27 cellular contexts compared by ENCODE assay signal in genomic region chr13:22403144-22403543, GRCh38.
"Had no signal": no experiment of that assay in that cellular context is flagged by ENCODE, and none has a peak within 500 bp of the region (broad histone marks: within the 10 kb centered on the region; RNA-seq: fewer than 3 reads in every experiment).

No MANE protein-coding gene starts in this region.

- H3K27ac Mint-ChIP-seq: naive thymus-derived CD4-positive, alpha-beta T cell; natural killer cell; nephron; progenitor cell of endocrine pancreas; stimulated activated effector memory CD8-positive, alpha-beta T cell treated with anti-CD3 and anti-CD28 coated beads, Interleukin-12 subunit alpha, Interleukin-12 subunit beta, amount 100 ng/mL, for 72 hours; stimulated activated naive B cell treated with anti-CD40 and anti-IgM and Interleukin-4, amounts not matched to agents 10 μg/mL and 1 μg/mL and 100 μg/mL, for 72 hours; stimulated activated naive CD8-positive, alpha-beta T cell treated with anti-CD3 and anti-CD28 coated beads, Interleukin-15, Interleukin-2, amounts not matched to agents 100 ng/mL and 50 ng/mL, for 24 hours; type B pancreatic cell had no signal

- H3K4me1 ChIP-seq: parathyroid adenoma, psoas muscle, stomach, thyroid gland, tibial nerve, upper lobe of right lung, uterus had no signal

- H2AFZ ChIP-seq: neural progenitor cell, parathyroid adenoma had no signal

- H3K27me3 ChIP-seq: neural progenitor cell, ovary, stomach, thyroid gland, tibial nerve, upper lobe of right lung, uterus had no signal

- H3K9me3 Mint-ChIP-seq: stimulated activated effector memory CD8-positive, alpha-beta T cell treated with anti-CD3 and anti-CD28 coated beads, Interleukin-12 subunit alpha, Interleukin-12 subunit beta, amount 100 ng/mL, for 72 hours; stimulated activated naive B cell treated with anti-CD40 and anti-IgM and Interleukin-4, amounts not matched to agents 10 μg/mL and 1 μg/mL and 100 μg/mL, for 72 hours; stimulated activated naive CD8-positive, alpha-beta T cell treated with anti-CD3 and anti-CD28 coated beads, Interleukin-15, Interleukin-2, amounts not matched to agents 100 ng/mL and 50 ng/mL, for 24 hours had no signal

- H3K9me3 ChIP-seq: ovary, psoas muscle, stomach, thoracic aorta, thyroid gland, tibial nerve, upper lobe of right lung, uterus had no signal

- H3K27me3 Mint-ChIP-seq: progenitor cell of endocrine pancreas; stimulated activated naive B cell treated with anti-CD40 and anti-IgM and Interleukin-4, amounts not matched to agents 10 μg/mL and 1 μg/mL and 100 μg/mL, for 72 hours; type B pancreatic cell had no signal

- H3K4me3 Mint-ChIP-seq: naive thymus-derived CD4-positive, alpha-beta T cell; natural killer cell; nephron; neural progenitor cell; stimulated activated effector memory CD8-positive, alpha-beta T cell treated with anti-CD3 and anti-CD28 coated beads, Interleukin-12 subunit alpha, Interleukin-12 subunit beta, amount 100 ng/mL, for 72 hours; stimulated activated naive B cell treated with anti-CD40 and anti-IgM and Interleukin-4, amounts not matched to agents 10 μg/mL and 1 μg/mL and 100 μg/mL, for 72 hours; stimulated activated naive CD8-positive, alpha-beta T cell treated with anti-CD3 and anti-CD28 coated beads, Interleukin-15, Interleukin-2, amounts not matched to agents 100 ng/mL and 50 ng/mL, for 24 hours; type B pancreatic cell had no signal

- H3K27ac ChIP-seq: neural progenitor cell, ovary, parathyroid adenoma, psoas muscle, stomach, thoracic aorta, thyroid gland, tibial nerve, upper lobe of right lung, uterus had no signal

- H3K4me3 ChIP-seq: neural progenitor cell, ovary, psoas muscle, stomach, thoracic aorta, thyroid gland, tibial nerve, upper lobe of right lung, uterus had no signal

- H3K4me1 Mint-ChIP-seq: naive thymus-derived CD4-positive, alpha-beta T cell; natural killer cell; stimulated activated effector memory CD8-positive, alpha-beta T cell treated with anti-CD3 and anti-CD28 coated beads, Interleukin-12 subunit alpha, Interleukin-12 subunit beta, amount 100 ng/mL, for 72 hours; stimulated activated naive B cell treated with anti-CD40 and anti-IgM and Interleukin-4, amounts not matched to agents 10 μg/mL and 1 μg/mL and 100 μg/mL, for 72 hours had no signal

- DNase-seq: naive thymus-derived CD4-positive, alpha-beta T cell; natural killer cell; occipital lobe; ovary; psoas muscle; right cardiac atrium; small intestine; stimulated activated CD4-positive, alpha-beta T cell treated with anti-CD3 and anti-CD28 coated beads, Interleukin-15, amount 100 ng/mL, for 24 hours; stimulated activated CD4-positive, alpha-beta T cell treated with anti-CD3 and anti-CD28 coated beads, Interleukin-2, amount 100 ng/mL, for 24 hours; stimulated activated CD4-positive, alpha-beta T cell treated with anti-CD3 and anti-CD28 coated beads, Interleukin-2, amount 100 ng/mL, for 48 hours; stimulated activated CD4-positive, alpha-beta T cell treated with anti-CD3 and anti-CD28 coated beads, Interleukin-4, amount 100 ng/mL, for 24 hours; stimulated activated naive B cell treated with anti-CD40 and anti-IgM and Interleukin-4, amounts not matched to agents 10 μg/mL and 1 μg/mL and 100 μg/mL, for 72 hours; stimulated activated naive CD4-positive, alpha-beta T cell treated with Interleukin-2 at 50 U/mL for 16 hours; stomach; thyroid gland; upper lobe of right lung; uterus had no signal

- H3K79me2 ChIP-seq: parathyroid adenoma had no signal

- H3K4me2 ChIP-seq: neural progenitor cell had no signal

- ATAC-seq: naive thymus-derived CD4-positive, alpha-beta T cell; natural killer cell; psoas muscle; right cardiac atrium; sciatic nerve; stimulated activated effector memory CD8-positive, alpha-beta T cell treated with anti-CD3 and anti-CD28 coated beads, Interleukin-12 subunit alpha, Interleukin-12 subunit beta, amount 100 ng/mL, for 72 hours; stimulated activated naive B cell treated with anti-CD40 and anti-IgM and Interleukin-4, amounts not matched to agents 10 μg/mL and 1 μg/mL and 100 μg/mL, for 72 hours; upper lobe of right lung had no signal

- H3K9ac ChIP-seq: neural progenitor cell, parathyroid adenoma had no signal

- H3K36me3 ChIP-seq: neural progenitor cell, ovary, stomach, thoracic aorta, thyroid gland, tibial nerve, upper lobe of right lung, uterus had no signal

- H3K36me3 Mint-ChIP-seq: naive thymus-derived CD4-positive, alpha-beta T cell; neural progenitor cell; stimulated activated effector memory CD8-positive, alpha-beta T cell treated with anti-CD3 and anti-CD28 coated beads, Interleukin-12 subunit alpha, Interleukin-12 subunit beta, amount 100 ng/mL, for 72 hours; stimulated activated naive B cell treated with anti-CD40 and anti-IgM and Interleukin-4, amounts not matched to agents 10 μg/mL and 1 μg/mL and 100 μg/mL, for 72 hours; type B pancreatic cell had no signal
